In genomic region chr4:2264481-2265041, GRCh38 we compare ENCODE assay signal across 1 cellular context.
TF ChIP-seq lines count a peak whose summit lies in the region.

No MANE protein-coding gene starts in this region.

TF ChIP-seq in GM23338, 12 proteins besides CTCF, POLR2A, EP300 and RAD21 (continued from another document):
- TF ChIP-seq ETS1 (IDR thresholded peaks at IDR 0.05) = no peak
- TF ChIP-seq ZNF114 (CRISPR knock-in tag; IDR thresholded peaks at IDR 0.05) = no peak
- no peak for TF ChIP-seq JUNB (IDR thresholded peaks at IDR 0.05; ENCODE audit: unreplicated experiment)
- no peak for TF ChIP-seq ZNF462 (CRISPR knock-in tag; IDR thresholded peaks at IDR 0.05)
- no peak for TF ChIP-seq EZH2 (IDR thresholded peaks at IDR 0.05; ENCODE audit: low read depth, unreplicated experiment)
- no peak for TF ChIP-seq CREB1 (CRISPR knock-in tag; IDR thresholded peaks at IDR 0.05; ENCODE audit: low read depth)
- TF ChIP-seq POLR2AphosphoS5 (IDR thresholded peaks at IDR 0.05; ENCODE audit: low read depth) = no peak
- TF ChIP-seq REST (IDR thresholded peaks at IDR 0.05; ENCODE audit: unreplicated experiment) = no peak
- no peak for TF ChIP-seq ZNF331 (CRISPR knock-in tag; IDR thresholded peaks at IDR 0.05; ENCODE audit: low read depth)
